In genomic region chr19:42898656-42899055, GRCh38 we compare ENCODE assay signal across 22 cellular contexts. TPM values are rescaled to one million over a fixed set of nuclear protein-coding genes. Genes with fewer than 3 reads are reported as not detected.
"Had no signal": no experiment of that assay in that cellular context is flagged by ENCODE, and none has a peak within 500 bp of the region (broad histone marks: within the 10 kb centered on the region; RNA-seq: fewer than 3 reads in every experiment).

No MANE protein-coding gene starts in this region.

RNA-seq across cellular contexts. Expression of gene PSG6, which starts 19.0 kb away (rescaled TPM):
- total RNA-seq: activated CD4-positive, alpha-beta T cell treated with anti-CD3 and anti-CD28 coated beads for 36 hours; activated CD8-positive, alpha-beta memory T cell treated with anti-CD3 and anti-CD28 coated beads, Interleukin-2, amount 10 ng/mL, durations not matched to agents 7 days and 5 days; activated CD8-positive, alpha-beta T cell treated with anti-CD3 and anti-CD28 coated beads, Interleukin-2, amount 10 ng/mL, durations not matched to agents 7 days and 5 days; activated T-helper 2 cell treated with anti-CD3 and anti-CD28 coated beads, Interferon-gamma antibody, Interleukin-2, Interleukin-4, amounts not matched to agents 10 μg/mL and 5 μg/mL and 100 μg/mL, durations not matched to agents 14 hours and 24 hours and 36 hours; bronchial epithelial cell; dermis blood vessel endothelial cell; gastrocnemius medialis; left cardiac atrium; left ventricle myocardium superior; lung microvascular endothelial cell; mesothelial cell of epicardium; naive thymus-derived CD4-positive, alpha-beta T cell; ovary; progenitor cell of endocrine pancreas; renal cortical epithelial cell; right lobe of liver; skeletal muscle tissue; T-helper 2 cell treated with Interferon-gamma antibody and Interleukin-4, amounts not matched to agents 100 ng/mL and 5 ng/mL, for 36 hours; temporal lobe; tibial nerve; ureter had no signal
- polyA plus RNA-seq: naive thymus-derived CD4-positive, alpha-beta T cell; neural cell; ovary had no signal

RNA-seq across cellular contexts. Expression of gene PSG1, which starts 19.1 kb away (rescaled TPM):
- total RNA-seq: activated CD4-positive, alpha-beta T cell treated with anti-CD3 and anti-CD28 coated beads for 36 hours; activated CD8-positive, alpha-beta memory T cell treated with anti-CD3 and anti-CD28 coated beads, Interleukin-2, amount 10 ng/mL, durations not matched to agents 7 days and 5 days; activated CD8-positive, alpha-beta T cell treated with anti-CD3 and anti-CD28 coated beads, Interleukin-2, amount 10 ng/mL, durations not matched to agents 7 days and 5 days; activated T-helper 2 cell treated with anti-CD3 and anti-CD28 coated beads, Interferon-gamma antibody, Interleukin-2, Interleukin-4, amounts not matched to agents 10 μg/mL and 5 μg/mL and 100 μg/mL, durations not matched to agents 14 hours and 24 hours and 36 hours; bronchial epithelial cell; gastrocnemius medialis; left cardiac atrium; left ventricle myocardium superior; lung microvascular endothelial cell; mesothelial cell of epicardium; ovary; progenitor cell of endocrine pancreas; right lobe of liver; skeletal muscle tissue; T-helper 2 cell treated with Interferon-gamma antibody and Interleukin-4, amounts not matched to agents 100 ng/mL and 5 ng/mL, for 36 hours; temporal lobe; tibial nerve; ureter had no signal
- polyA plus RNA-seq: naive thymus-derived CD4-positive, alpha-beta T cell; neural cell had no signal

RNA-seq across cellular contexts. Expression of gene PSG7, which starts 38.4 kb away (rescaled TPM):
- total RNA-seq: activated CD4-positive, alpha-beta T cell treated with anti-CD3 and anti-CD28 coated beads for 36 hours; activated CD8-positive, alpha-beta memory T cell treated with anti-CD3 and anti-CD28 coated beads, Interleukin-2, amount 10 ng/mL, durations not matched to agents 7 days and 5 days; activated CD8-positive, alpha-beta T cell treated with anti-CD3 and anti-CD28 coated beads, Interleukin-2, amount 10 ng/mL, durations not matched to agents 7 days and 5 days; activated T-helper 2 cell treated with anti-CD3 and anti-CD28 coated beads, Interferon-gamma antibody, Interleukin-2, Interleukin-4, amounts not matched to agents 10 μg/mL and 5 μg/mL and 100 μg/mL, durations not matched to agents 14 hours and 24 hours and 36 hours; bronchial epithelial cell; dermis blood vessel endothelial cell; gastrocnemius medialis; left cardiac atrium; left ventricle myocardium superior; lung microvascular endothelial cell; mesothelial cell of epicardium; naive thymus-derived CD4-positive, alpha-beta T cell; ovary; progenitor cell of endocrine pancreas; renal cortical epithelial cell; right lobe of liver; skeletal muscle tissue; T-helper 2 cell treated with Interferon-gamma antibody and Interleukin-4, amounts not matched to agents 100 ng/mL and 5 ng/mL, for 36 hours; temporal lobe; tibial nerve; ureter had no signal
- polyA plus RNA-seq: naive thymus-derived CD4-positive, alpha-beta T cell; neural cell had no signal
